Comparison of ENCODE assay signal across 15 cellular contexts in the genomic region with DNA sequence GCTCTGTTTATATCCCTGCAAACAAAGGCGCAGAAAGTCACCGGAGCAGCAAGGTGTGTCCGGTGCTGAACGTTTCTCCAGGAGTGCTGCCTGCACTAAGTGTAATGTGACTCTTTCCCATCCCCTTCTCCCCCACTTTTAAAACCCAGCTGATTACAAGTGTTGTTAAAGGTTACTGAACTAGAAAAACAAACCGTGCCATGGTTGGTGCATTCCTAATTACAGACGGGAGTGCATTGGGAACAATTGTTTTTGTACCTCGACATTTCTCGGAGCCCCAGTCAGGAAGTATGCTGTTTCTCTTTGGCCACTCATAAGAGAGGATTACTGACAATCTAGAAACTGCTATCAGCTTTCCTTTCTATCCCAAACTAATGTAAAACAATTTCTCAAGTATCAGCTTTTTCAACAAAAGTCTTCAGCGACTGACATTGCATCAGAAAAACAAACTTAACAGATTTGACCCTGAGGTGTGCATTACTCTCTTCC.
DNase-seq lines count a peak whose midpoint lies in the region; ATAC-seq, FAIRE-seq and TF ChIP-seq lines count a peak whose summit lies in the region.
"Had no signal": no experiment of that assay in that cellular context is flagged by ENCODE, and none has a peak within 500 bp of the region (broad histone marks: within the 10 kb centered on the region; RNA-seq: fewer than 3 reads in every experiment).

No MANE protein-coding gene starts in this region.

- no peaks in the 10 kb centered on the region for H3K36me3 ChIP-seq in liver (ENCODE audit: control insufficient read depth in 4 of 4, insufficient read depth in 3 of 4, low read depth in 1 of 4, low read length in 3 of 4)
- no peaks in the 10 kb centered on the region for H3K36me3 ChIP-seq in HepG2 (replicated peaks in 1 of 2; ENCODE audit: control insufficient read depth in 1 of 2, insufficient read depth in 2 of 2, low read length in 2 of 2)
- no peaks in the 10 kb centered on the region for H3K36me3 ChIP-seq in left lung
- H3K36me3 ChIP-seq: adrenal gland had no signal

- no peak overlapping the region for H2AFZ ChIP-seq in HepG2 (ENCODE audit: low read length)

- no peak for FAIRE-seq in HepG2 (lab: Jason Lieb, UNC)

- peaks cover 15% of the 10 kb centered on the region for H3K4me1 Mint-ChIP-seq in endothelial cell (ENCODE audit: unreplicated experiment)

- CTCF ChIA-PET in HepG2 (lab: Yijun Ruan, JAX; ENCODE audit: low intra/inter-chr PET ratio, low total read pairs), result no interaction called here
- CTCF ChIA-PET in GM10248 (lab: Yijun Ruan, JAX), result interaction anchor here (0.9 to 1.5 kb wide), 2 partner anchors 13 to 20 kb away, joined by 3 to 4 read pairs; no protein-coding TSS in a partner anchor

- BruUV-seq in HepG2 (replicated peaks; lab: Mats Ljungman, UMichigan), result no TSS peak

- H3K27ac Mint-ChIP-seq in endothelial cell (ENCODE audit: unreplicated experiment), result no peak overlapping the region

- in situ Hi-C loops in HepG2 (cut with HindIII; ENCODE audit: extremely low pct_ligation_motif_present, low pct_unique_long_range_greater_than_20kb), result no loop called here

- DNase-seq in HepG2 (ENCODE audit: low spot score) (no peak), SW480 (ENCODE audit: low spot score) (peak; percentile 18), left lung (no peak), endothelial cell (ENCODE audit: low spot score) (no peak), GM10248 (ENCODE audit: extremely low spot score) (no peak)
- no peak for DNase-seq in stimulated activated CD4-positive, alpha-beta T cell treated with anti-CD3 and anti-CD28 coated beads, Interleukin-15, amount 100 ng/mL, for 24 hours
- DNase-seq: activated T-cell treated with anti-CD3 and anti-CD28 coated beads, Interleukin-2, amount 50 U/mL, for 4 hours; adrenal gland; DMS 273 treated with DMSO at 0.1 percent for 48 hours; hippocampal formation; NCI-H226 had no signal

- H3K27ac ChIP-seq in liver (ENCODE audit: low read depth in 1 of 2, low read length in 2 of 2) (no peak overlapping the region), HepG2 (ENCODE audit: extremely low read length, insufficient read depth, low read length) (no peak overlapping the region), left lung (no peak overlapping the region)
- H3K27ac ChIP-seq: adrenal gland had no signal

- H3K36me3 Mint-ChIP-seq in endothelial cell (ENCODE audit: low read depth, unreplicated experiment), result no peaks in the 10 kb centered on the region

- H3K27me3 Mint-ChIP-seq in endothelial cell (ENCODE audit: unreplicated experiment), result no peaks in the 10 kb centered on the region

- H3K27me3 ChIP-seq in liver (ENCODE audit: control insufficient read depth in 4 of 4, insufficient read depth in 4 of 4, low read length in 3 of 4) (no peaks in the 10 kb centered on the region), HepG2 (ENCODE audit: control insufficient read depth in 1 of 2, insufficient read depth in 2 of 2, low read length in 2 of 2) (no peaks in the 10 kb centered on the region; a peak in 1 of 5 replicates), left lung (no peaks in the 10 kb centered on the region)

- no peak overlapping the region for H3K4me2 ChIP-seq in HepG2 (ENCODE audit: low read depth, low read length)

- peaks cover 0 to 11% (median 8%) of the 10 kb centered on the region in 4 donors for H3K4me1 ChIP-seq in liver (ENCODE audit: control insufficient read depth in 4 of 4, insufficient read depth in 4 of 4, low read length in 3 of 4)
- peaks cover 9% of the 10 kb centered on the region; the same call in 1 of the 2 replicates for H3K4me1 ChIP-seq in HepG2 (ENCODE audit: insufficient read depth, low read length)
- no peaks in the 10 kb centered on the region for H3K4me1 ChIP-seq in left lung
- H3K4me1 ChIP-seq: adrenal gland had no signal

- no peak overlapping the region for H3K4me3 Mint-ChIP-seq in endothelial cell (ENCODE audit: unreplicated experiment)
- H3K4me3 Mint-ChIP-seq: activated T-cell treated with anti-CD3 and anti-CD28 coated beads, Interleukin-2, amount 50 U/mL, for 4 hours had no signal

- POLR2A ChIA-PET in HepG2 (lab: Yijun Ruan, JAX) (no interaction called here), GM10248 (lab: Yijun Ruan, JAX) (no interaction called here)

- 8% methylated on average over 9 of the region's 9 CpGs for WGBS in liver
- WGBS in HepG2 (ENCODE audit: low lambda C conversion rate), result 8% methylated on average over 9 of the region's 9 CpGs

- TF ChIP-seq RAD21 in liver (IDR thresholded peaks at IDR 0.05), result no peak
- TF ChIP-seq RAD21 in HepG2 (CRISPR knock-in tag; IDR thresholded peaks at IDR 0.05), result no peak

- ATAC-seq in HepG2 (no peak; the same call in 2 of the 3 replicates), left lung (peak; percentile 49), HG02938 (IDR thresholded peaks at IDR 0.05; ENCODE audit: unreplicated experiment) (no peak)
- ATAC-seq: activated T-cell treated with anti-CD3 and anti-CD28 coated beads, Interleukin-2, amount 50 U/mL, for 4 hours; Panc1 had no signal

- no peaks in the 10 kb centered on the region for H3K79me2 ChIP-seq in HepG2 (ENCODE audit: insufficient read depth, low read length)

- TF ChIP-seq CTCF in liver (IDR thresholded peaks at IDR 0.05; ENCODE audit: low read depth, low read length, missing input control), result no peak
- no peak for TF ChIP-seq CTCF in HepG2 (CRISPR knock-in tag; IDR thresholded peaks at IDR 0.05)
- no peak for TF ChIP-seq CTCF in left lung (IDR thresholded peaks at IDR 0.05)
- no peak for TF ChIP-seq CTCF in endothelial cell (IDR thresholded peaks at IDR 0.05; ENCODE audit: unreplicated experiment)
- no peak for TF ChIP-seq CTCF in GM10248 (IDR thresholded peaks at IDR 0.05; ENCODE audit: control extremely low read depth, extremely low read depth, low read depth, missing control alignments)

- intact Hi-C loops in HepG2 (cut with micrococcal nuclease; ENCODE audit: unreplicated experiment), result no loop called here
- intact Hi-C loops in left lung (cut with DNase I), result no loop called here

- H4K20me1 ChIP-seq in HepG2 (ENCODE audit: insufficient read depth, low read length), result no peaks in the 10 kb centered on the region

- H3K9ac ChIP-seq in liver (ENCODE audit: low read depth in 1 of 2, low read length in 2 of 2), result peak overlapping the region in 1 of 2 donors; percentile 51
- no peak overlapping the region for H3K9ac ChIP-seq in HepG2 (ENCODE audit: insufficient read depth, low read depth, low read length)

- no peaks in the 10 kb centered on the region for H3K9me3 Mint-ChIP-seq in endothelial cell (ENCODE audit: unreplicated experiment)
- H3K9me3 Mint-ChIP-seq: activated T-cell treated with anti-CD3 and anti-CD28 coated beads, Interleukin-2, amount 50 U/mL, for 4 hours had no signal

- no peak for TF ChIP-seq POLR2A in HepG2 (IDR thresholded peaks at IDR 0.05; ENCODE audit: insufficient read depth in 1 of 2, low read depth in 2 of 2, low read length in 2 of 2)

- no peak for TF ChIP-seq EP300 in HepG2 (IDR thresholded peaks at IDR 0.05; ENCODE audit: low read depth in 2 of 2, low read length in 2 of 2)
- TF ChIP-seq EP300 in HepG2 (CRISPR knock-in tag; IDR thresholded peaks at IDR 0.05; ENCODE audit: borderline replicate concordance), result no peak

- H3K4me3 ChIP-seq in liver (ENCODE audit: low read depth in 1 of 3, low read length in 3 of 3) (peak overlapping the region in 2 of 3 donors; percentile 27 to 49), HepG2 (replicated peaks in 1 of 3; ENCODE audit: insufficient read depth in 1 of 3, low read depth in 2 of 3, low read length in 3 of 3) (no peak overlapping the region), left lung (no peak overlapping the region)
- H3K4me3 ChIP-seq: adrenal gland, lung had no signal

- H3K9me3 ChIP-seq in liver (ENCODE audit: control insufficient read depth in 4 of 4, low read length in 3 of 4), result no peaks in the 10 kb centered on the region
- H3K9me3 ChIP-seq in HepG2 (ENCODE audit: low read length), result no peaks in the 10 kb centered on the region
- H3K9me3 ChIP-seq in left lung, result peaks cover 0 to 6% of the 10 kb centered on the region in 2 donors
- H3K9me3 ChIP-seq: adrenal gland had no signal

TF ChIP-seq in liver, 16 proteins besides CTCF, POLR2A, EP300 and RAD21 (continues in another document):
- TF ChIP-seq FOXA1 (IDR thresholded peaks at IDR 0.05) (no peak), EGR1 (IDR thresholded peaks at IDR 0.05; ENCODE audit: low read depth in 2 of 2) (no peak), ATF3 (IDR thresholded peaks at IDR 0.05) (no peak), RXRA (IDR thresholded peaks at IDR 0.05) (no peak), YY1 (IDR thresholded peaks at IDR 0.05) (no peak), NR2F2 (IDR thresholded peaks at IDR 0.05) (no peak), GABPA (IDR thresholded peaks at IDR 0.05 in 1 of 2, conservative IDR thresholded peaks at IDR 0.05 in 1 of 2) (no peak)

TF ChIP-seq in HepG2, 621 proteins besides CTCF, POLR2A, EP300 and RAD21 (continues in another document):
- 0 out of 4 replicates have a peak, but pooled peaks of 1 of the 2 experiments have one; percentile 18 for TF ChIP-seq ATF4 (CRISPR knock-in tag; IDR thresholded peaks at IDR 0.05)

Comparison
In these comparisons a context has a peak if more than half of its experiments do, and no peak if none do; other contexts are left out.
1. H3K4me3 ChIP-seq: peak in liver (2 of 3); none in HepG2 (0 of 3) and left lung (0 of 2).